Comparison of ENCODE assay signal across 15 cellular contexts in genomic region chr20:19210426-19211155, GRCh38. TPM values are rescaled to one million over a fixed set of nuclear protein-coding genes. Genes with fewer than 3 reads are reported as not detected.
DNase-seq lines count a peak whose midpoint lies in the region; ATAC-seq and TF ChIP-seq lines count a peak whose summit lies in the region.
"Had no signal": no experiment of that assay in that cellular context is flagged by ENCODE, and none has a peak within 500 bp of the region (broad histone marks: within the 10 kb centered on the region; RNA-seq: fewer than 3 reads in every experiment).

No MANE protein-coding gene starts in this region.

- H3K36me3 ChIP-seq in ascending aorta = no peaks in the 10 kb centered on the region
- H3K36me3 ChIP-seq in mucosa of descending colon (ENCODE audit: low read depth) = no peaks in the 10 kb centered on the region

- H3K4me1 Mint-ChIP-seq in activated T-helper 2 cell treated with anti-CD3 and anti-CD28 coated beads, Interferon-gamma antibody, Interleukin-2, Interleukin-4, amounts not matched to agents 10 μg/mL and 5 μg/mL and 100 μg/mL, durations not matched to agents 14 hours and 24 hours and 36 hours (ENCODE audit: low read depth) = no peaks in the 10 kb centered on the region

- H3K27ac Mint-ChIP-seq in activated T-helper 2 cell treated with anti-CD3 and anti-CD28 coated beads, Interferon-gamma antibody, Interleukin-2, Interleukin-4, amounts not matched to agents 10 μg/mL and 5 μg/mL and 100 μg/mL, durations not matched to agents 14 hours and 24 hours and 36 hours = no peak overlapping the region
- H3K27ac Mint-ChIP-seq: activated naive CD8-positive, alpha-beta T cell treated with anti-CD3 and anti-CD28 coated beads for 36 hours; activated T-cell treated with anti-CD3 and anti-CD28 coated beads, Interleukin-2, amount 50 U/mL, for 24 hours had no signal

- H3K27ac ChIP-seq in ascending aorta = peak overlapping the region; percentile 58 to 70
- H3K27ac ChIP-seq: parathyroid adenoma had no signal

- H3K9me3 ChIP-seq in ascending aorta = no peaks in the 10 kb centered on the region
- H3K9me3 ChIP-seq in mucosa of descending colon = no peaks in the 10 kb centered on the region

- no peaks in the 10 kb centered on the region for H3K36me3 Mint-ChIP-seq in activated T-helper 2 cell treated with anti-CD3 and anti-CD28 coated beads, Interferon-gamma antibody, Interleukin-2, Interleukin-4, amounts not matched to agents 10 μg/mL and 5 μg/mL and 100 μg/mL, durations not matched to agents 14 hours and 24 hours and 36 hours (ENCODE audit: low read depth)
- H3K36me3 Mint-ChIP-seq: activated naive CD8-positive, alpha-beta T cell treated with anti-CD3 and anti-CD28 coated beads for 36 hours had no signal

- H3K9me3 Mint-ChIP-seq in activated T-helper 2 cell treated with anti-CD3 and anti-CD28 coated beads, Interferon-gamma antibody, Interleukin-2, Interleukin-4, amounts not matched to agents 10 μg/mL and 5 μg/mL and 100 μg/mL, durations not matched to agents 14 hours and 24 hours and 36 hours = no peaks in the 10 kb centered on the region
- H3K9me3 Mint-ChIP-seq: activated naive CD8-positive, alpha-beta T cell treated with anti-CD3 and anti-CD28 coated beads for 36 hours; activated T-cell treated with anti-CD3 and anti-CD28 coated beads, Interleukin-2, amount 50 U/mL, for 24 hours had no signal

- DNase-seq in EH (ENCODE audit: low read depth) (peak; percentile 69), ascending aorta (ENCODE audit: low spot score in 2 of 2) (no peak), left kidney (ENCODE audit: low read depth, low spot score) (peak; percentile 20), superior temporal gyrus (ENCODE audit: extremely low spot score) (peak; percentile 46), mucosa of descending colon (no peak)
- DNase-seq in activated T-helper 2 cell treated with anti-CD3 and anti-CD28 coated beads, Interferon-gamma antibody, Interleukin-2, Interleukin-4, amounts not matched to agents 10 μg/mL and 5 μg/mL and 100 μg/mL, durations not matched to agents 14 hours and 24 hours and 36 hours (ENCODE audit: low spot score) = no peak
- DNase-seq in stimulated activated CD4-positive, alpha-beta T cell treated with anti-CD3 and anti-CD28 coated beads, Interleukin-4, amount 100 ng/mL, for 24 hours = no peak
- DNase-seq: activated CD4-positive, alpha-beta T cell treated with anti-CD3 and anti-CD28 coated beads, Interleukin-2, amount 50 U/mL, for 48 hours; activated naive CD8-positive, alpha-beta T cell treated with anti-CD3 and anti-CD28 coated beads for 36 hours; activated T-cell treated with anti-CD3 and anti-CD28 coated beads, Interleukin-2, amount 50 U/mL, for 24 hours; foreskin melanocyte; GOT3; stimulated activated naive CD4-positive, alpha-beta T cell had no signal

- H3K4me3 Mint-ChIP-seq in activated T-helper 2 cell treated with anti-CD3 and anti-CD28 coated beads, Interferon-gamma antibody, Interleukin-2, Interleukin-4, amounts not matched to agents 10 μg/mL and 5 μg/mL and 100 μg/mL, durations not matched to agents 14 hours and 24 hours and 36 hours (ENCODE audit: low read depth) = no peak overlapping the region
- H3K4me3 Mint-ChIP-seq: activated naive CD8-positive, alpha-beta T cell treated with anti-CD3 and anti-CD28 coated beads for 36 hours; activated T-cell treated with anti-CD3 and anti-CD28 coated beads, Interleukin-2, amount 50 U/mL, for 24 hours had no signal

- ATAC-seq in mucosa of descending colon = no peak
- ATAC-seq: SK-N-SH treated with all-trans-retinoic acid at 6 μM for 48 hours had no signal

- no peak overlapping the region for H3K4me3 ChIP-seq in ascending aorta
- H3K4me3 ChIP-seq in mucosa of descending colon = no peak overlapping the region

- peaks cover 38% of the 10 kb centered on the region for H3K27me3 Mint-ChIP-seq in activated T-helper 2 cell treated with anti-CD3 and anti-CD28 coated beads, Interferon-gamma antibody, Interleukin-2, Interleukin-4, amounts not matched to agents 10 μg/mL and 5 μg/mL and 100 μg/mL, durations not matched to agents 14 hours and 24 hours and 36 hours (ENCODE audit: low read depth)

- intact Hi-C loops in ascending aorta (cut with DNase I) = no loop called here
- intact Hi-C loops in activated T-helper 2 cell treated with anti-CD3 and anti-CD28 coated beads, Interferon-gamma antibody, Interleukin-2, Interleukin-4, amounts not matched to agents 10 μg/mL and 5 μg/mL and 100 μg/mL, durations not matched to agents 14 hours and 24 hours and 36 hours (cut with micrococcal nuclease) = no loop called here
- intact Hi-C loops in mucosa of descending colon (cut with DNase I, micrococcal nuclease) = no loop called here

- H3K4me1 ChIP-seq in ascending aorta (peaks cover 4 to 19% of the 10 kb centered on the region in 2 donors), mucosa of descending colon (ENCODE audit: low read depth) (no peaks in the 10 kb centered on the region)

- TF ChIP-seq CTCF in ascending aorta (IDR thresholded peaks at IDR 0.05) (no peak), mucosa of descending colon (IDR thresholded peaks at IDR 0.05) (no peak)

- H3K27me3 ChIP-seq in ascending aorta = no peaks in the 10 kb centered on the region

RNA-seq across cellular contexts. Expression of gene SLC24A3, which starts 1.9 kb away (rescaled TPM):
- total RNA-seq in ascending aorta (12.9 TPM), mucosa of descending colon (10 to 100 TPM in 1 of 3 donors, 1 to 10 TPM in 2; 4.3 to 34.9 (median 5.7) TPM)
- not detected in 2 replicates for total RNA-seq in activated T-helper 2 cell treated with anti-CD3 and anti-CD28 coated beads, Interferon-gamma antibody, Interleukin-2, Interleukin-4, amounts not matched to agents 10 μg/mL and 5 μg/mL and 100 μg/mL, durations not matched to agents 14 hours and 24 hours and 36 hours
- total RNA-seq: activated naive CD8-positive, alpha-beta T cell treated with anti-CD3 and anti-CD28 coated beads for 36 hours had no signal

Comparison
In these comparisons a context has a peak if more than half of its experiments do, and no peak if none do; other contexts are left out.
1. DNase-seq: peak in EH (single experiment), left kidney (single experiment) and superior temporal gyrus (single experiment); none in ascending aorta (0 of 2), activated T-helper 2 cell treated with anti-CD3 and anti-CD28 coated beads, Interferon-gamma antibody, Interleukin-2, Interleukin-4, amounts not matched to agents 10 μg/mL and 5 μg/mL and 100 μg/mL, durations not matched to agents 14 hours and 24 hours and 36 hours (single experiment), stimulated activated CD4-positive, alpha-beta T cell treated with anti-CD3 and anti-CD28 coated beads, Interleukin-4, amount 100 ng/mL, for 24 hours (single experiment) and mucosa of descending colon (0 of 3).